In genomic region chr22:26751217-26751616, GRCh38 we compare ENCODE assay signal across 15 cellular contexts.
A peak's percentile ranks its signal among the peaks of the same experiment; 100 is the strongest.
DNase-seq lines count a peak whose midpoint lies in the region; ATAC-seq and TF ChIP-seq lines count a peak whose summit lies in the region.
"Had no signal": no experiment of that assay in that cellular context is flagged by ENCODE, and none has a peak within 500 bp of the region (broad histone marks: within the 10 kb centered on the region; RNA-seq: fewer than 3 reads in every experiment).

No MANE protein-coding gene starts in this region.

- no peaks in the 10 kb centered on the region for H3K36me3 ChIP-seq in heart right ventricle
- H3K36me3 ChIP-seq in upper lobe of right lung: no peaks in the 10 kb centered on the region
- no peaks in the 10 kb centered on the region for H3K36me3 ChIP-seq in sigmoid colon
- H3K36me3 ChIP-seq: ovary had no signal

- H3K27me3 ChIP-seq in heart right ventricle: no peaks in the 10 kb centered on the region
- H3K27me3 ChIP-seq in upper lobe of right lung: no peaks in the 10 kb centered on the region
- no peaks in the 10 kb centered on the region for H3K27me3 ChIP-seq in sigmoid colon
- H3K27me3 ChIP-seq: ovary had no signal

- no peak for TF ChIP-seq POLR2A in sigmoid colon (IDR thresholded peaks at IDR 0.05)

- peaks cover 0 to 17% (median 0%) of the 10 kb centered on the region in 9 donors for H3K4me1 ChIP-seq in heart right ventricle
- no peaks in the 10 kb centered on the region for H3K4me1 ChIP-seq in upper lobe of right lung
- H3K4me1 ChIP-seq in sigmoid colon: no peaks in the 10 kb centered on the region

- H3K9me3 ChIP-seq in heart right ventricle (peaks cover 0 to 11% (median 0%) of the 10 kb centered on the region in 11 donors), upper lobe of right lung (no peaks in the 10 kb centered on the region), sigmoid colon (no peaks in the 10 kb centered on the region)
- H3K9me3 ChIP-seq: ovary had no signal

- no peak for TF ChIP-seq EP300 in sigmoid colon (IDR thresholded peaks at IDR 0.05)

- in situ Hi-C loops in astrocyte of the spinal cord (cut with HindIII; ENCODE audit: low sequenced_read_pairs): no loop called here

- ATAC-seq in heart right ventricle (peak; percentile 8 to 78 (median 68)), Right ventricle myocardium inferior (no peak), upper lobe of right lung (peak; percentile 29), HG03135 (IDR thresholded peaks at IDR 0.05; ENCODE audit: unreplicated experiment) (no peak), HG03457 (IDR thresholded peaks at IDR 0.05; ENCODE audit: unreplicated experiment) (no peak)
- ATAC-seq: activated CD8-positive, alpha-beta T cell treated with anti-CD3 and anti-CD28 coated beads, Interleukin-2, amount 10 ng/mL, durations not matched to agents 7 days and 5 days; effector memory CD8-positive, alpha-beta T cell had no signal

- H3K4me3 ChIP-seq in heart right ventricle (no peak overlapping the region), astrocyte of the spinal cord (ENCODE audit: low read depth, low read length) (no peak overlapping the region), upper lobe of right lung (no peak overlapping the region), sigmoid colon (no peak overlapping the region)
- H3K4me3 ChIP-seq: ovary had no signal

- intact Hi-C loops in heart right ventricle (cut with DNase I): loop anchor here in 5 of 10 donors (10.0 kb wide), 6 partner anchors 66 to 1264 kb away; partner anchors contain the start of gene MN1 (in 2 of the 5)
- intact Hi-C loops in Right ventricle myocardium inferior (cut with DNase I): loop anchor here (5.0 to 10.0 kb wide), 3 partner anchors 69 to 1254 kb away; no protein-coding TSS in a partner anchor
- intact Hi-C loops in upper lobe of right lung (cut with DNase I): loop anchor here (10.0 kb wide), 1 partner anchor 1054 kb away; the partner anchor contains the start of gene MN1
- intact Hi-C loops in sigmoid colon (cut with DNase I): no loop called here

- H3K27ac ChIP-seq in heart right ventricle: peak overlapping the region in 3 of 10 donors; percentile 10 to 57 (median 31)
- H3K27ac ChIP-seq in upper lobe of right lung: peak overlapping the region; percentile 42
- no peak overlapping the region for H3K27ac ChIP-seq in sigmoid colon
- H3K27ac ChIP-seq: ovary had no signal

- TF ChIP-seq CTCF in heart right ventricle (IDR thresholded peaks at IDR 0.05) (no peak), astrocyte of the spinal cord (IDR thresholded peaks at IDR 0.05; ENCODE audit: low read depth, low read length) (no peak), upper lobe of right lung (IDR thresholded peaks at IDR 0.05) (no peak), sigmoid colon (IDR thresholded peaks at IDR 0.05) (no peak)

- peak in 1 of 2 donors; percentile 48 for DNase-seq in heart right ventricle
- DNase-seq in Right ventricle myocardium inferior (ENCODE audit: missing footprints): no peak
- DNase-seq in astrocyte of the spinal cord (ENCODE audit: low read depth, low spot score): peak; percentile 22
- peak; percentile 12 for DNase-seq in inferior parietal cortex (ENCODE audit: extremely low spot score)
- DNase-seq in upper lobe of right lung: no peak
- no peak for DNase-seq in sigmoid colon
- DNase-seq: activated CD8-positive, alpha-beta T cell treated with anti-CD3 and anti-CD28 coated beads, Interleukin-2, amount 10 ng/mL, durations not matched to agents 7 days and 5 days; effector memory CD8-positive, alpha-beta T cell; Karpas-422; kidney; NK-92 treated with Interleukin-12 subunit alpha and Interleukin-12 subunit beta, amount 100 ng/mL, for 24 hours; ovary; stimulated activated CD4-positive, alpha-beta T cell treated with anti-CD3 and anti-CD28 coated beads, Interleukin-4, amount 100 ng/mL, for 4 hours had no signal

- WGBS in heart right ventricle, 2 donors: 41 to 42% methylated on average over 5 of the region's 5 CpGs
- 48 to 67% methylated on average over 5 of the region's 5 CpGs for WGBS in sigmoid colon, 2 donors

Comparison
In these comparisons a context has a peak if more than half of its experiments do, and no peak if none do; other contexts are left out.
1. ATAC-seq: peak in heart right ventricle (8 of 8) and upper lobe of right lung (single experiment); none in Right ventricle myocardium inferior (single experiment), HG03135 (single experiment) and HG03457 (single experiment).
2. DNase-seq: peak in astrocyte of the spinal cord (single experiment) and inferior parietal cortex (single experiment); none in Right ventricle myocardium inferior (single experiment), upper lobe of right lung (single experiment) and sigmoid colon (single experiment).